In the genomic region with DNA sequence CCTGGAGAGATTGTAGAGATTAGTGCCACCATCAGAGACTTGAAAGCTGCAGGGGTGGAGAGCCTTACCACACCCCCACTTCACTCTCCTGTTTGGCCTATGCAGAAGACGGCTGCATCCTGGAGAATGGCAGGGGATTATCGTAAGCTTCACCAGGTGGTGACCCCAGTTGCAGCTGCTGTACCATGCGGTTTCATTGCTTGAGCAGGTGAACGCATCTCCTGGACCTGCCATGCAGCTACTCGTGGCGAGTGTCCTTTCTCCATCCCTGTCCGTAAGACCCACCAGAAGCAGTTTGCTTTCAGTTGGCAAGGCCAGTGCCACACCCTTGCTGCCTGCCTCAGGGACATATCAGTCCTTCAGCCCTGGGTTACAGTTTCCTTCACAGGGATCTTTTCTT, we compare ENCODE assay signal across 19 cellular contexts. TPM values are rescaled to one million over a fixed set of nuclear protein-coding genes. Genes with fewer than 3 reads are reported as not detected.
"Had no signal": no experiment of that assay in that cellular context is flagged by ENCODE, and none has a peak within 500 bp of the region (broad histone marks: within the 10 kb centered on the region; RNA-seq: fewer than 3 reads in every experiment).

No MANE protein-coding gene starts in this region.

- H3K27me3 Mint-ChIP-seq: activated T-helper 17 cell treated with anti-CD3 and anti-CD28 coated beads, Interleukin-2, amount 50 U/mL, for 72 hours; naive thymus-derived CD8-positive, alpha-beta T cell had no signal

- H3K4me3 Mint-ChIP-seq: activated T-helper 17 cell treated with anti-CD3 and anti-CD28 coated beads, Interleukin-2, amount 50 U/mL, for 72 hours; naive thymus-derived CD8-positive, alpha-beta T cell had no signal

- H3K9me3 Mint-ChIP-seq: activated T-helper 17 cell treated with anti-CD3 and anti-CD28 coated beads, Interleukin-2, amount 50 U/mL, for 72 hours; naive thymus-derived CD8-positive, alpha-beta T cell had no signal

- ATAC-seq: activated T-helper 17 cell treated with anti-CD3 and anti-CD28 coated beads, Interleukin-2, amount 50 U/mL, for 72 hours; body of pancreas; left cardiac atrium; lower lobe of right lung; naive thymus-derived CD8-positive, alpha-beta T cell had no signal

- H3K27ac ChIP-seq: body of pancreas, dorsolateral prefrontal cortex, hepatocyte, lower lobe of right lung, parathyroid adenoma, transverse colon, VCaP had no signal

- H3K27me3 ChIP-seq: body of pancreas, dorsolateral prefrontal cortex, hepatocyte, transverse colon had no signal

- H3K9me3 ChIP-seq: body of pancreas, lower lobe of right lung, transverse colon had no signal

- H3K36me3 ChIP-seq: transverse colon had no signal

- H3K4me3 ChIP-seq: body of pancreas, dorsolateral prefrontal cortex, hepatocyte, lower lobe of right lung, transverse colon had no signal

- DNase-seq: activated CD4-positive, alpha-beta T cell treated with anti-CD3 and anti-CD28 coated beads for 1 hour; activated CD4-positive, alpha-beta T cell treated with anti-CD3 and anti-CD28 coated beads, Interleukin-2, amount 50 U/mL, for 4 hours; activated naive CD4-positive, alpha-beta T cell; activated T-cell treated with anti-CD3 and anti-CD28 coated beads for 4 hours; caudate nucleus; left cardiac atrium; lower lobe of right lung; naive thymus-derived CD8-positive, alpha-beta T cell; stimulated activated CD4-positive, alpha-beta T cell treated with anti-CD3 and anti-CD28 coated beads, Interleukin-12 subunit alpha, Interleukin-12 subunit beta, amount 100 ng/mL, for 4 hours; stimulated activated CD4-positive, alpha-beta T cell treated with anti-CD3 and anti-CD28 coated beads, Interleukin-2, amount 100 ng/mL, for 24 hours; stimulated activated naive CD4-positive, alpha-beta T cell treated with Interleukin-2 at 50 U/mL for 16 hours; T-helper 2 cell; transverse colon had no signal

- H3K27ac Mint-ChIP-seq: activated T-helper 17 cell treated with anti-CD3 and anti-CD28 coated beads, Interleukin-2, amount 50 U/mL, for 72 hours had no signal

- H3K4me1 ChIP-seq: parathyroid adenoma had no signal

RNA-seq across cellular contexts. Expression of gene CCDC8, which starts 45.2 kb away (rescaled TPM):
- total RNA-seq: activated T-helper 17 cell treated with anti-CD3 and anti-CD28 coated beads, Interleukin-2, amount 50 U/mL, for 72 hours; naive thymus-derived CD8-positive, alpha-beta T cell had no signal
- polyA plus RNA-seq: naive thymus-derived CD8-positive, alpha-beta T cell had no signal
